8 cellular contexts compared by ENCODE assay signal in the genomic region with DNA sequence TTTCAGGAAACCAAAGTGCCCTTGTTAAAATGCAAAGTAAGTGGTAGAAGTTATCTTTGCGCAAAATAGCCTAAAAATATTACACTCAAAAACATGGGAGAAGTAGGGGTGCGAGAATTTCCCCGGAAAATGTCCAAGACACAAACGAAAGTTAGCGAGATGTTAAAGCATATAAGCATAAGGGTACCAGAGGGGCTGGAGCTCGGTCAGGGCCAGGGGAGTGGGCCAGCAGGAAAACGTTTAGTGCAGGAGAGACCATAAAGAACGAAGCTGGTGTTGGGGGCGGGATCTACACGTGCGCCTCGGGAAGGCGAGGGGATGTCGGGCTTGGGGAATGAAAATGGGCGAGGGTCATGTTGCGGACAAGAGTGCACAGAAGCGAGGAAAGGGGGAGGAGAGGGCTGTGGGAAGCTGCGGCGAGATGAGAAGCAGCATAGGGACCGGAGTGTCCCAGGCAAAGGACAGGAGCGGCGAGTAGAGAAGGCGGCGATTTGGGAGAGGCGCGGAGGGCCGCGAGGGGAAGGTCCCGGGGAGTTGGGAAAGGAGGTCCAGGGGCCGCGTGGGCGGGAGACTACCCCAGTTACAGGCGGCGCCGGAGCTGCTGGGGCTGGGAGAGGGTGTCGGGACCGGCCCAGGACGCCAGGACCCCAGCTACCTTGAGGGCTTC. TPM values are rescaled to one million over a fixed set of nuclear protein-coding genes. Genes with fewer than 3 reads are reported as not detected.
DNase-seq lines count a peak whose midpoint lies in the region; ATAC-seq and TF ChIP-seq lines count a peak whose summit lies in the region.

No MANE protein-coding gene starts in this region.

- peaks cover 0 to 2% of the 10 kb centered on the region in 2 donors for H3K36me3 ChIP-seq in esophagus (ENCODE audit: control insufficient read depth in 2 of 2, insufficient read depth in 2 of 2, low read length in 1 of 2)

- no peaks in the 10 kb centered on the region for H3K27me3 Mint-ChIP-seq in naive B cell

- ATAC-seq in GM18907 (IDR thresholded peaks at IDR 0.05; ENCODE audit: unreplicated experiment) (peak; percentile 35), naive B cell (ENCODE audit: low read depth in 2 of 2) (no peak), HG03025 (IDR thresholded peaks at IDR 0.05; ENCODE audit: low FRiP score, unreplicated experiment) (no peak)

- DNase-seq in AG04450 (ENCODE audit: low read depth, low spot score) (no peak), HuH-7 (ENCODE audit: low spot score) (peak; percentile 26), SW480 (ENCODE audit: low spot score) (peak; percentile 55), naive B cell (no peak), ureter (ENCODE audit: low spot score) (peak; percentile 44)

- no peaks in the 10 kb centered on the region for H3K4me1 ChIP-seq in esophagus (ENCODE audit: control insufficient read depth in 2 of 2, insufficient read depth in 2 of 2, low read length in 1 of 2)

- TF ChIP-seq CTCF in AG04450 (IDR thresholded peaks at IDR 0.05; ENCODE audit: low read depth, low read length) = no peak

- H3K4me1 Mint-ChIP-seq in naive B cell = peaks cover 30 to 45% (median 40%) of the 10 kb centered on the region in 3 donors

- H3K27ac Mint-ChIP-seq in naive B cell = peak overlapping the region; percentile 28 to 99 (median 89)

- H3K36me3 Mint-ChIP-seq in naive B cell = peaks cover 8 to 15% of the 10 kb centered on the region in 2 donors

- CTCF ChIA-PET in AG04450 (lab: Charles Lee) = interaction anchor here (0.5 to 0.6 kb wide), 2 partner anchors 366 to 646 kb away, joined by 4 to 14 read pairs; no protein-coding TSS in a partner anchor

- H3K27me3 ChIP-seq in AG04450 (ENCODE audit: control insufficient read depth, insufficient read depth, low read length) (no peaks in the 10 kb centered on the region), esophagus (ENCODE audit: control insufficient read depth in 1 of 2, insufficient read depth in 2 of 2, low read length in 2 of 2) (no peaks in the 10 kb centered on the region)

- 0% methylated on average over 34 to 38 of the region's 38 CpGs for WGBS in esophagus, 2 donors

- no peaks in the 10 kb centered on the region for H3K9me3 Mint-ChIP-seq in naive B cell

- peak overlapping the region; percentile 93 to 99 (median 94) for H3K4me3 Mint-ChIP-seq in naive B cell

- H3K9me3 ChIP-seq in AG04450 (ENCODE audit: control insufficient read depth, insufficient read depth, low read length) (no peaks in the 10 kb centered on the region; the same call in 1 of the 2 replicates), esophagus (ENCODE audit: control insufficient read depth in 2 of 2, insufficient read depth in 1 of 2, low read depth in 1 of 2, low read length in 1 of 2) (no peaks in the 10 kb centered on the region)

- POLR2A ChIA-PET in AG04450 (lab: Yijun Ruan, JAX) = interaction anchor here (0.8 to 1.6 kb wide), 6 partner anchors 10 to 671 kb away, joined by 3 to 11 read pairs (median 6); partner anchors contain the start of genes GTPBP2, HSP90AB1, POLR1C and YIPF3

- peak overlapping the region; percentile 99 for H3K4me3 ChIP-seq in AG04450 (ENCODE audit: low read depth, low read length)
- H3K4me3 ChIP-seq in esophagus (ENCODE audit: low read depth in 1 of 2, low read length in 2 of 2) = peak overlapping the region; percentile 75 to 96

- peak overlapping the region; percentile 31 for H3K27ac ChIP-seq in AG04450 (ENCODE audit: low read depth, low read length)
- peak overlapping the region; percentile 34 to 45 for H3K27ac ChIP-seq in esophagus (ENCODE audit: low read depth in 2 of 2, low read length in 1 of 2)

RNA-seq across cellular contexts. Expression of gene XPO5, which starts 0.6 kb away (rescaled TPM):
- polyA plus RNA-seq in AG04450 (2011; rRNA removed) (28.4 and 31.5 TPM in 2 replicates), esophagus (10 to 100 TPM; 10.1 to 14.3 TPM), naive B cell (ENCODE audit: low read depth in 6 of 6) (10 to 100 TPM in 1 of 6 donors, 1 to 10 TPM in 5; 5.0 to 15.3 (median 7.7) TPM)
- 45.1 and 46.8 TPM in 2 replicates for polyA minus RNA-seq in AG04450 (2011; rRNA and poly(A)+ RNA removed)
- 47.9 TPM for total RNA-seq in ureter

RNA-seq across cellular contexts. Expression of gene POLH, which starts 0.7 kb away (rescaled TPM):
- 22.1 and 26.6 TPM in 2 replicates for polyA plus RNA-seq in AG04450 (2011; rRNA removed)
- 36.5 and 37.1 TPM in 2 replicates for polyA minus RNA-seq in AG04450 (2011; rRNA and poly(A)+ RNA removed)
- polyA plus RNA-seq in esophagus = 1 to 10 TPM; 3.5 to 5.0 TPM
- 10 to 100 TPM; 15.1 to 41.4 (median 19.1) TPM for polyA plus RNA-seq in naive B cell (ENCODE audit: low read depth in 6 of 6)
- total RNA-seq in ureter = 10.8 TPM

RNA-seq across cellular contexts. Expression of gene GTPBP2, which starts 53.8 kb away (rescaled TPM):
- polyA plus RNA-seq in AG04450 (2011; rRNA removed) (60.8 and 72.5 TPM in 2 replicates), esophagus (10 to 100 TPM; 62.2 to 76.8 TPM), naive B cell (ENCODE audit: low read depth in 6 of 6) (10 to 100 TPM in 1 of 6 donors, 1 to 10 TPM in 5; 2.5 to 17.3 (median 3.8) TPM)
- polyA minus RNA-seq in AG04450 (2011; rRNA and poly(A)+ RNA removed) = 72.9 and 93.6 TPM in 2 replicates
- 74.1 TPM for total RNA-seq in ureter

RNA-seq across cellular contexts. Expression of gene POLR1C, which starts 58.3 kb away (rescaled TPM):
- 48.1 and 50.8 TPM in 2 replicates for polyA plus RNA-seq in AG04450 (2011; rRNA removed)
- polyA minus RNA-seq in AG04450 (2011; rRNA and poly(A)+ RNA removed) = 33.1 and 42.3 TPM in 2 replicates
- 10 to 100 TPM; 21.5 to 38.9 TPM for polyA plus RNA-seq in esophagus
- 10 to 100 TPM in 4 of 6 donors, 1 to 10 TPM in 2; 9.3 to 19.8 (median 13.1) TPM for polyA plus RNA-seq in naive B cell (ENCODE audit: low read depth in 6 of 6)
- 60.4 TPM for total RNA-seq in ureter

RNA-seq across cellular contexts. Expression of gene YIPF3, which starts 58.5 kb away (rescaled TPM):
- polyA plus RNA-seq in AG04450 (2011; rRNA removed) (241 and 262 TPM in 2 replicates), esophagus (10 to 100 TPM; 54.3 to 64.1 TPM), naive B cell (ENCODE audit: low read depth in 6 of 6) (10 to 100 TPM; 72.5 to 97.5 (median 89.9) TPM)
- polyA minus RNA-seq in AG04450 (2011; rRNA and poly(A)+ RNA removed) = 290 and 405 TPM in 2 replicates
- total RNA-seq in ureter = 84.6 TPM

Comparison
In these comparisons a context has a peak if more than half of its experiments do, and no peak if none do; other contexts are left out.
1. DNase-seq: peak in HuH-7 (single experiment), SW480 (single experiment) and ureter (single experiment); none in AG04450 (single experiment) and naive B cell (single experiment).